15 cellular contexts compared by ENCODE assay signal in the genomic region with DNA sequence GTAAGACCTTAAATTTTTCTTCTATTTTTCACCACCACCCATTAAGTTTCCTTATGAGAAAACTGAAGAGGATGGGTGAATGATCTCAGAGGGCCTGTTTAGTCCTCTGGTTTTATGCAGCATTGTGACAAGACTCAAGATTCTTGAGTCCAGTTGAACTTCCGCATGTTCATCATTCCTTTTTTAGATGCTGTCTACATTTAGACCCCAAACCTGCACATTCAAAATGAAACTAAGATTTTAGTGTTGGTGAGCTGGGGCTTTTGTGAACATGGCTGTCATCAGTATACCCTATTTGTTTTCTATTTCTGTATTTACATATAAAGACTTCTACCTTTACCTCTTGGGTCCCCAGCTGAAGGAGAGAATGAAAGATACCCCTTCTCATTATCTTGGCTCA. TPM values are rescaled to one million over a fixed set of nuclear protein-coding genes. Genes with fewer than 3 reads are reported as not detected.
DNase-seq lines count a peak whose midpoint lies in the region; ATAC-seq, FAIRE-seq and TF ChIP-seq lines count a peak whose summit lies in the region.
"Had no signal": no experiment of that assay in that cellular context is flagged by ENCODE, and none has a peak within 500 bp of the region (broad histone marks: within the 10 kb centered on the region; RNA-seq: fewer than 3 reads in every experiment).

No MANE protein-coding gene starts in this region.

- peaks cover 32% of the 10 kb centered on the region for H3K79me2 ChIP-seq in osteoblast (ENCODE audit: insufficient read depth, low read length)

- POLR2A ChIA-PET in activated CD4-positive, alpha-beta T cell treated with anti-CD3 and anti-CD28 coated beads for 36 hours (lab: Charles Lee), result no interaction called here

- H3K27ac ChIP-seq in osteoblast (ENCODE audit: low read depth, low read length), result no peak overlapping the region
- no peak overlapping the region for H3K27ac ChIP-seq in WERI-Rb-1

- H3K4me1 ChIP-seq in osteoblast (ENCODE audit: insufficient read depth, low read length), result peaks cover 6% of the 10 kb centered on the region

- peaks cover 43% of the 10 kb centered on the region for H3K4me1 Mint-ChIP-seq in activated CD4-positive, alpha-beta T cell treated with anti-CD3 and anti-CD28 coated beads for 36 hours

- DNase-seq in activated CD4-positive, alpha-beta T cell treated with anti-CD3 and anti-CD28 coated beads for 36 hours, result no peak
- no peak for DNase-seq in activated CD4-positive, alpha-beta T cell treated with anti-CD3 and anti-CD28 coated beads, Interleukin-2, amount 50 U/mL, for 1 hour
- DNase-seq in osteoblast (ENCODE audit: insufficient read length, low spot score, missing footprints) (no peak), D721Med (ENCODE audit: insufficient read length, low spot score) (no peak), WERI-Rb-1 (no peak)
- DNase-seq in activated T-cell treated with anti-CD3 and anti-CD28 coated beads, Interleukin-2, amount 50 U/mL, for 48 hours, result no peak
- DNase-seq: 8988T; activated CD4-positive, CD25-positive, alpha-beta regulatory T cell; aorta; GDM1; NCI-H748 treated with DMSO at 0.1 percent for 48 hours had no signal

- H3K9me3 Mint-ChIP-seq in activated CD4-positive, alpha-beta T cell treated with anti-CD3 and anti-CD28 coated beads for 36 hours (ENCODE audit: low read depth), result no peaks in the 10 kb centered on the region

- no peaks in the 10 kb centered on the region for H4K20me1 ChIP-seq in osteoblast (ENCODE audit: insufficient read depth, low read length)

- no peaks in the 10 kb centered on the region for H3K27me3 ChIP-seq in osteoblast (ENCODE audit: insufficient read depth, low read length)
- no peaks in the 10 kb centered on the region for H3K27me3 ChIP-seq in WERI-Rb-1 (ENCODE audit: insufficient read depth, low read depth, severe bottlenecking)

- H2AFZ ChIP-seq in osteoblast (ENCODE audit: low read length), result peak overlapping the region; percentile 23

- peak; percentile 24 for ATAC-seq in activated CD4-positive, alpha-beta T cell treated with anti-CD3 and anti-CD28 coated beads for 36 hours
- ATAC-seq in GM21619 (IDR thresholded peaks at IDR 0.05; ENCODE audit: unreplicated experiment) (peak; percentile 74), HG03342 (IDR thresholded peaks at IDR 0.05; ENCODE audit: unreplicated experiment) (peak; percentile 82)

- peaks cover 4% of the 10 kb centered on the region for H3K36me3 Mint-ChIP-seq in activated CD4-positive, alpha-beta T cell treated with anti-CD3 and anti-CD28 coated beads for 36 hours (ENCODE audit: low read depth)

- H3K9me3 ChIP-seq in osteoblast (ENCODE audit: low read depth, low read length), result no peaks in the 10 kb centered on the region
- no peaks in the 10 kb centered on the region for H3K9me3 ChIP-seq in WERI-Rb-1 (ENCODE audit: severe bottlenecking)

- no peak overlapping the region for H3K4me2 ChIP-seq in osteoblast (ENCODE audit: insufficient read depth, low read length)

- CTCF ChIA-PET in activated CD4-positive, alpha-beta T cell treated with anti-CD3 and anti-CD28 coated beads for 36 hours (lab: Charles Lee), result interaction anchor here (0.7 to 11.0 kb wide), 14 partner anchors 8 to 593 kb away, joined by 3 to 178 read pairs (median 6); no protein-coding TSS in a partner anchor

- intact Hi-C loops in activated CD4-positive, alpha-beta T cell treated with anti-CD3 and anti-CD28 coated beads for 36 hours (cut with DNase I, micrococcal nuclease), result loop anchor here in 1 of 2 experiments (5.0 to 10.0 kb wide), 2 partner anchors 429 to 611 kb away; no protein-coding TSS in a partner anchor

- FAIRE-seq in D721Med (lab: Jason Lieb, UNC), result no peak

- no peaks in the 10 kb centered on the region for H3K27me3 Mint-ChIP-seq in activated CD4-positive, alpha-beta T cell treated with anti-CD3 and anti-CD28 coated beads for 36 hours

- H3K4me3 ChIP-seq in osteoblast (ENCODE audit: insufficient read depth, low read length) (no peak overlapping the region), WERI-Rb-1 (ENCODE audit: low read depth, low read length) (no peak overlapping the region)
- H3K4me3 ChIP-seq: lung had no signal

- no peak overlapping the region for H3K27ac Mint-ChIP-seq in activated CD4-positive, alpha-beta T cell treated with anti-CD3 and anti-CD28 coated beads for 36 hours

- H3K4me3 Mint-ChIP-seq in activated CD4-positive, alpha-beta T cell treated with anti-CD3 and anti-CD28 coated beads for 36 hours, result no peak overlapping the region

- TF ChIP-seq CTCF in osteoblast (IDR thresholded peaks at IDR 0.05; ENCODE audit: extremely low read depth, low read depth, low read length), result no peak
- no peak for TF ChIP-seq CTCF in D721Med (IDR thresholded peaks at IDR 0.05; ENCODE audit: insufficient read depth, missing control alignments)
- no peak for TF ChIP-seq CTCF in WERI-Rb-1 (IDR thresholded peaks at IDR 0.05; ENCODE audit: low read depth, low read length)

- no peaks in the 10 kb centered on the region for H3K36me3 ChIP-seq in osteoblast (ENCODE audit: insufficient read depth, low read length)
- no peaks in the 10 kb centered on the region for H3K36me3 ChIP-seq in WERI-Rb-1

RNA-seq across cellular contexts. Expression of gene NET1, which starts 31.1 kb away (rescaled TPM):
- total RNA-seq in activated CD4-positive, alpha-beta T cell treated with anti-CD3 and anti-CD28 coated beads for 36 hours, result 10 to 100 TPM; 27.8 to 34.8 TPM
- total RNA-seq in osteoblast, result 51.0 and 74.0 TPM in 2 replicates

RNA-seq across cellular contexts. Expression of gene TUBAL3, which starts 38.8 kb away (rescaled TPM):
- not detected for total RNA-seq in activated CD4-positive, alpha-beta T cell treated with anti-CD3 and anti-CD28 coated beads for 36 hours
- total RNA-seq in osteoblast, result not detected in 2 replicates
- total RNA-seq: aorta, fibroblast of lung had no signal

RNA-seq across cellular contexts. Expression of gene CALML5, which starts 55.9 kb away (rescaled TPM):
- total RNA-seq in activated CD4-positive, alpha-beta T cell treated with anti-CD3 and anti-CD28 coated beads for 36 hours, result not detected
- not detected in 2 replicates for total RNA-seq in osteoblast
- total RNA-seq: aorta, fibroblast of lung, lung had no signal

Comparison
In these comparisons a context has a peak if more than half of its experiments do, and no peak if none do; other contexts are left out.
1. ATAC-seq: peak in every context shown above with its lines; median percentile 82 in HG03342; 74 in GM21619; 24 in activated CD4-positive, alpha-beta T cell treated with anti-CD3 and anti-CD28 coated beads for 36 hours.